Comparison of ENCODE assay signal across 8 cellular contexts in the genomic region with DNA sequence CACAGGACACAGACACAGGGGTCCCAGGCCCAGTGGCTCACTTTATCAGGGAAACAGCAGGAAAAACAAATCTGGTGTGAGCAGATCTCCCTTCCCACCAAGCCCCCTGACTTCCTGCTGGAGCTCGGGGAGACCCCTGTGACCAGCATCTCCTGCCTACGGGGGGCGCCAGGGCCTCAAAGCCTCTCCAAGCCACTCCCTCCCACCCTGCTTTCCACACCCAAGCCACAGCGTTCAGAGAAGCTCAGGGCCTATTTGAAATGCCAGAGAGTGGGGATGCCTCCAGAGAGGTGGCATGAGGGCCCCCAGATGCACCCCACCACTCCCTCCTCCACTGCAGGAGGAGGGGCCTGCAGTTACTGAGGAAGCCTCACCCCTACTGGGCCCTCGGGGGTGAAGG. TPM values are rescaled to one million over a fixed set of nuclear protein-coding genes. Genes with fewer than 3 reads are reported as not detected.
DNase-seq lines count a peak whose midpoint lies in the region; ATAC-seq and TF ChIP-seq lines count a peak whose summit lies in the region.

No MANE protein-coding gene starts in this region.

- H3K9me3 Mint-ChIP-seq in CD4-positive, alpha-beta T cell, result no peaks in the 10 kb centered on the region
- no peaks in the 10 kb centered on the region for H3K9me3 Mint-ChIP-seq in activated T-helper 1 cell treated with anti-CD3 and anti-CD28 coated beads, Interleukin-12 subunit alpha, Interleukin-12 subunit beta, Interleukin-2, Interleukin-4 antibody, amounts not matched to agents 30 ng/mL and 10 ng/mL and 1 ng/mL, durations not matched to agents 14 hours and 24 hours and 36 hours

- peak overlapping the region; percentile 38 for H3K4me3 Mint-ChIP-seq in CD4-positive, alpha-beta T cell
- peak overlapping the region; percentile 71 for H3K4me3 Mint-ChIP-seq in activated T-helper 1 cell treated with anti-CD3 and anti-CD28 coated beads, Interleukin-12 subunit alpha, Interleukin-12 subunit beta, Interleukin-2, Interleukin-4 antibody, amounts not matched to agents 30 ng/mL and 10 ng/mL and 1 ng/mL, durations not matched to agents 14 hours and 24 hours and 36 hours

- no peaks in the 10 kb centered on the region for H3K79me2 ChIP-seq in HCT116 (ENCODE audit: insufficient read depth, low read length)

- H3K27ac ChIP-seq in CD4-positive, alpha-beta T cell (ENCODE audit: low read depth, low read length), result peak overlapping the region; percentile 40
- H3K27ac ChIP-seq in HCT116 (ENCODE audit: low read depth, low read length) (peak overlapping the region; percentile 75), upper lobe of left lung (peak overlapping the region in 2 of 4 donors; percentile 85)

- intact Hi-C loops in CD4-positive, alpha-beta T cell (cut with DNase I, micrococcal nuclease), result loop anchor here in 1 of 2 experiments (5.0 to 10.0 kb wide), 3 partner anchors 194 to 1126 kb away; a partner anchor contains a TSS
- intact Hi-C loops in HCT116 (cut with micrococcal nuclease) (no loop called here), head of caudate nucleus (cut with DNase I) (loop anchor here (5.0 to 10.0 kb wide), 2 partner anchors 464 to 586 kb away; a partner anchor contains a TSS)
- intact Hi-C loops in activated T-helper 1 cell treated with anti-CD3 and anti-CD28 coated beads, Interleukin-12 subunit alpha, Interleukin-12 subunit beta, Interleukin-2, Interleukin-4 antibody, amounts not matched to agents 30 ng/mL and 10 ng/mL and 1 ng/mL, durations not matched to agents 14 hours and 24 hours and 36 hours (cut with micrococcal nuclease), result no loop called here

- no peaks in the 10 kb centered on the region for H3K9me2 ChIP-seq in HCT116 (ENCODE audit: insufficient read depth)

- no peaks in the 10 kb centered on the region for H3K36me3 Mint-ChIP-seq in CD4-positive, alpha-beta T cell (ENCODE audit: low read depth)
- H3K36me3 Mint-ChIP-seq in activated T-helper 1 cell treated with anti-CD3 and anti-CD28 coated beads, Interleukin-12 subunit alpha, Interleukin-12 subunit beta, Interleukin-2, Interleukin-4 antibody, amounts not matched to agents 30 ng/mL and 10 ng/mL and 1 ng/mL, durations not matched to agents 14 hours and 24 hours and 36 hours (ENCODE audit: low read depth), result no peaks in the 10 kb centered on the region

- no peak for ATAC-seq in CD4-positive, alpha-beta T cell (ENCODE audit: poor library complexity)
- ATAC-seq in HCT116 (peak; percentile 17), upper lobe of left lung (ENCODE audit: low FRiP score in 2 of 2) (no peak), HG02870 (IDR thresholded peaks at IDR 0.05; ENCODE audit: unreplicated experiment) (no peak)

- no peak for TF ChIP-seq CTCF in CD4-positive, alpha-beta T cell (IDR thresholded peaks at IDR 0.05)
- TF ChIP-seq CTCF in HCT116 (IDR thresholded peaks at IDR 0.05 in 2 of 3, conservative IDR thresholded peaks at IDR 0.05 in 1 of 3; ENCODE audit: borderline replicate concordance in 1 of 3, insufficient read depth in 1 of 3, low read depth in 2 of 3, low read length in 2 of 3) (peak in 2 of 3 experiments; percentile 27 to 48; a peak in 3 of 6 replicates), upper lobe of left lung (IDR thresholded peaks at IDR 0.05) (no peak)

- H3K27me3 Mint-ChIP-seq in CD4-positive, alpha-beta T cell, result no peaks in the 10 kb centered on the region
- H3K27me3 Mint-ChIP-seq in activated T-helper 1 cell treated with anti-CD3 and anti-CD28 coated beads, Interleukin-12 subunit alpha, Interleukin-12 subunit beta, Interleukin-2, Interleukin-4 antibody, amounts not matched to agents 30 ng/mL and 10 ng/mL and 1 ng/mL, durations not matched to agents 14 hours and 24 hours and 36 hours (ENCODE audit: insufficient read depth), result peaks cover 4% of the 10 kb centered on the region

- H3K36me3 ChIP-seq in HCT116 (ENCODE audit: control insufficient read depth in 1 of 2, insufficient read depth in 2 of 2, low read length in 2 of 2) (no peaks in the 10 kb centered on the region), mucosa of stomach (ENCODE audit: control insufficient read depth, insufficient read depth, low read length) (no peaks in the 10 kb centered on the region), upper lobe of left lung (no peaks in the 10 kb centered on the region)

- RAD21 ChIA-PET in HCT116 (lab: Charles Lee; ENCODE audit: low non-redundant PET in 1 of 2, low total read pairs in 2 of 2, uncharacterized antibody in 2 of 2, unreplicated experiment in 2 of 2), result interaction anchor here (0.6 to 6.4 kb wide), 6 partner anchors 38 to 469 kb away, joined by 3 to 85 read pairs (median 7); a partner anchor contains a TSS

- peak overlapping the region; percentile 39 to 72 for H3K4me3 ChIP-seq in HCT116 (replicated peaks in 1 of 2; ENCODE audit: low read depth in 1 of 2, low read length in 2 of 2)
- peak overlapping the region; percentile 19 for H3K4me3 ChIP-seq in mucosa of stomach (ENCODE audit: low read length)
- no peak overlapping the region for H3K4me3 ChIP-seq in upper lobe of left lung

- TF ChIP-seq POLR2A in HCT116 (IDR thresholded peaks at IDR 0.05; ENCODE audit: borderline replicate concordance, extremely low read depth, insufficient read depth, insufficient read length) (no peak), upper lobe of left lung (IDR thresholded peaks at IDR 0.05) (no peak)

- H3K4me1 ChIP-seq in HCT116 (ENCODE audit: control insufficient read depth in 1 of 2, insufficient read depth in 2 of 2, low read length in 2 of 2), result peaks cover 31 to 58% of the 10 kb centered on the region in 2 experiments
- H3K4me1 ChIP-seq in mucosa of stomach (ENCODE audit: control insufficient read depth, insufficient read depth, low read length), result peaks cover 36% of the 10 kb centered on the region
- H3K4me1 ChIP-seq in upper lobe of left lung, result peaks cover 27 to 46% (median 36%) of the 10 kb centered on the region in 4 donors

- no TSS peak for BruUV-seq in HCT116 (replicated peaks; lab: Mats Ljungman, UMichigan)

- H3K27ac Mint-ChIP-seq in CD4-positive, alpha-beta T cell, result peak overlapping the region; percentile 68
- H3K27ac Mint-ChIP-seq in activated T-helper 1 cell treated with anti-CD3 and anti-CD28 coated beads, Interleukin-12 subunit alpha, Interleukin-12 subunit beta, Interleukin-2, Interleukin-4 antibody, amounts not matched to agents 30 ng/mL and 10 ng/mL and 1 ng/mL, durations not matched to agents 14 hours and 24 hours and 36 hours, result no peak overlapping the region

- H3K9me3 ChIP-seq in CD4-positive, alpha-beta T cell (ENCODE audit: control insufficient read depth, low read length), result no peaks in the 10 kb centered on the region
- H3K9me3 ChIP-seq in HCT116 (ENCODE audit: control insufficient read depth in 1 of 2, insufficient read depth in 1 of 2, low read depth in 1 of 2, low read length in 2 of 2) (no peaks in the 10 kb centered on the region), mucosa of stomach (ENCODE audit: control insufficient read depth, low read length) (no peaks in the 10 kb centered on the region), upper lobe of left lung (no peaks in the 10 kb centered on the region)

- no peak for DNase-seq in CD4-positive, alpha-beta T cell
- DNase-seq in HCT116 (ENCODE audit: low read depth, low spot score), result no peak
- no peak for DNase-seq in activated T-helper 1 cell treated with anti-CD3 and anti-CD28 coated beads, Interleukin-12 subunit alpha, Interleukin-12 subunit beta, Interleukin-2, Interleukin-4 antibody, amounts not matched to agents 30 ng/mL and 10 ng/mL and 1 ng/mL, durations not matched to agents 14 hours and 24 hours and 36 hours (ENCODE audit: low spot score)
- DNase-seq in upper lobe of left lung, result no peak
- no peak for DNase-seq in head of caudate nucleus
- no peak for DNase-seq in activated CD8-positive, alpha-beta memory T cell treated with anti-CD3 and anti-CD28 coated beads for 24 hours

- TF ChIP-seq RAD21 in HCT116 (IDR thresholded peaks at IDR 0.05; ENCODE audit: low read depth), result no peak

- H3K4me1 Mint-ChIP-seq in CD4-positive, alpha-beta T cell (ENCODE audit: low read depth), result peaks cover 38% of the 10 kb centered on the region
- H3K4me1 Mint-ChIP-seq in activated T-helper 1 cell treated with anti-CD3 and anti-CD28 coated beads, Interleukin-12 subunit alpha, Interleukin-12 subunit beta, Interleukin-2, Interleukin-4 antibody, amounts not matched to agents 30 ng/mL and 10 ng/mL and 1 ng/mL, durations not matched to agents 14 hours and 24 hours and 36 hours (ENCODE audit: low read depth), result peaks cover 9% of the 10 kb centered on the region

- no peaks in the 10 kb centered on the region for H4K20me1 ChIP-seq in HCT116 (ENCODE audit: insufficient read depth)

- POLR2A ChIA-PET in CD4-positive, alpha-beta T cell (lab: Charles Lee), result interaction anchor here (2.7 to 3.9 kb wide), 2 partner anchors 11 to 358 kb away, joined by 18 to 20 read pairs; a partner anchor contains a TSS
- POLR2A ChIA-PET in HCT116 (lab: Charles Lee), result interaction anchor here (1.0 to 5.0 kb wide), 5 partner anchors 21 to 358 kb away, joined by 3 to 50 read pairs (median 4); a partner anchor contains a TSS

- 52 to 62% methylated on average over 5 of the region's 5 CpGs for WGBS in upper lobe of left lung, 2 donors

- no peaks in the 10 kb centered on the region for H3K27me3 ChIP-seq in CD4-positive, alpha-beta T cell (ENCODE audit: control insufficient read depth, insufficient read depth, low read length)
- H3K27me3 ChIP-seq in HCT116 (ENCODE audit: insufficient read depth, low read length), result no peaks in the 10 kb centered on the region
- H3K27me3 ChIP-seq in mucosa of stomach (ENCODE audit: control insufficient read depth, insufficient read depth, low read length), result no peaks in the 10 kb centered on the region
- H3K27me3 ChIP-seq in upper lobe of left lung, result no peaks in the 10 kb centered on the region

- H3K4me2 ChIP-seq in HCT116 (ENCODE audit: low read length), result peak overlapping the region; percentile 99

- peak overlapping the region; percentile 72 for H3K9ac ChIP-seq in HCT116 (ENCODE audit: low read length)
- peak overlapping the region; percentile 80 for H3K9ac ChIP-seq in mucosa of stomach (ENCODE audit: low read length)

- CTCF ChIA-PET in CD4-positive, alpha-beta T cell (lab: Charles Lee), result interaction anchor here (0.6 to 9.0 kb wide), 5 partner anchors 8 to 470 kb away, joined by 3 to 158 read pairs (median 4); no protein-coding TSS in a partner anchor
- CTCF ChIA-PET in HCT116 (lab: Charles Lee), result interaction anchor here (0.6 to 13.7 kb wide), 14 partner anchors 12 to 491 kb away, joined by 3 to 337 read pairs (median 5); a partner anchor contains a TSS

- TF ChIP-seq EP300 in upper lobe of left lung (IDR thresholded peaks at IDR 0.05), result no peak

- no peak overlapping the region for H2AFZ ChIP-seq in HCT116 (ENCODE audit: low read depth, low read length, poor library complexity, severe bottlenecking)

RNA-seq across cellular contexts. Expression of a gene that starts 5.7 kb away (rescaled TPM):
- 1 to 10 TPM; 1.9 to 2.5 TPM for total RNA-seq in CD4-positive, alpha-beta T cell
- total RNA-seq in HCT116 (2021; ENCODE audit: unreplicated experiment), result 24.0 TPM
- 15.9 and 22.3 TPM in 2 replicates for polyA plus RNA-seq in HCT116 (2012)
- total RNA-seq in activated T-helper 1 cell treated with anti-CD3 and anti-CD28 coated beads, Interleukin-12 subunit alpha, Interleukin-12 subunit beta, Interleukin-2, Interleukin-4 antibody, amounts not matched to agents 30 ng/mL and 10 ng/mL and 1 ng/mL, durations not matched to agents 14 hours and 24 hours and 36 hours, result 3.1 and 3.9 TPM in 2 replicates
- 10 to 100 TPM; 23.4 to 71.9 (median 33.6) TPM for total RNA-seq in upper lobe of left lung

RNA-seq across cellular contexts. Expression of a gene that starts 37.9 kb away (rescaled TPM):
- total RNA-seq in CD4-positive, alpha-beta T cell, result 1 to 10 TPM; 1.1 to 1.3 TPM
- total RNA-seq in HCT116 (2021; ENCODE audit: unreplicated experiment) (309 TPM), upper lobe of left lung (10 to 100 TPM in 4 of 6 donors, 1 to 10 TPM in 1, not detected in 1; 8.6 to 38.9 (median 21.0) TPM)
- 446 and 495 TPM in 2 replicates for polyA plus RNA-seq in HCT116 (2012)
- 25.7 and 28.0 TPM in 2 replicates for total RNA-seq in activated T-helper 1 cell treated with anti-CD3 and anti-CD28 coated beads, Interleukin-12 subunit alpha, Interleukin-12 subunit beta, Interleukin-2, Interleukin-4 antibody, amounts not matched to agents 30 ng/mL and 10 ng/mL and 1 ng/mL, durations not matched to agents 14 hours and 24 hours and 36 hours

Comparison
In these comparisons a context has a peak if more than half of its experiments do, and no peak if none do; other contexts are left out.
1. CTCF ChIP-seq: peak in HCT116 (2 of 3); none in CD4-positive, alpha-beta T cell (single experiment) and upper lobe of left lung (0 of 6).
2. H3K4me3 ChIP-seq: peak in HCT116 (2 of 2) and mucosa of stomach (single experiment); none in upper lobe of left lung (0 of 4).